Comparison of ENCODE assay signal across 2 cellular contexts in the genomic region with DNA sequence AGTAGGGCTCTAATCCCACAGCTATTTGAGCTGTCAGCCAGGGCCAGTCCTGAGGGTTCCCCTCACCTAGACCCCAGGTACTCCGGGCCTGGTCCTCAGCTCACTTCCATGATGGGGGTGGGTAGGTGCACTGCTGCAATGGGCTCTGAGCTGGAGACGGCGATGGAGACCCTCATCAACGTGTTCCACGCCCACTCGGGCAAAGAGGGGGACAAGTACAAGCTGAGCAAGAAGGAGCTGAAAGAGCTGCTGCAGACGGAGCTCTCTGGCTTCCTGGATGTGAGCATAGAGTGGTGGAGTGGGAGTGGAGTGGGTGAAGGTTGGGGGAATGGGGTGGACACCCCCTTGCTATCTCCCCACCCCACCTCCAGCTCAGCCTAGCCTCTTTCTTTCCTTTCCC.
A peak's percentile ranks its signal among the peaks of the same experiment; 100 is the strongest.
TF ChIP-seq lines count a peak whose summit lies in the region.

No MANE protein-coding gene starts in this region.

TF ChIP-seq in HEK293, 187 proteins besides CTCF, POLR2A, EP300 and RAD21:
- no peak for TF ChIP-seq ZXDB (tag by site-specific recombination; IDR thresholded peaks at IDR 0.05)
- TF ChIP-seq ZNF664 (tag by site-specific recombination; IDR thresholded peaks at IDR 0.05) = no peak
- no peak for TF ChIP-seq TSHZ1 (tag by site-specific recombination; IDR thresholded peaks at IDR 0.05; ENCODE audit: borderline replicate concordance)
- TF ChIP-seq ZFHX2 (tag by site-specific recombination; conservative IDR thresholded peaks at IDR 0.05) = peak; percentile 58; the same call in 1 of the 2 replicates

TF ChIP-seq in HepG2, 621 proteins besides CTCF, POLR2A, EP300 and RAD21:
- TF ChIP-seq ZNF326 (CRISPR knock-in tag; IDR thresholded peaks at IDR 0.05; ENCODE audit: borderline replicate concordance) (no peak), ZNF616 (CRISPR knock-in tag; IDR thresholded peaks at IDR 0.05; ENCODE audit: low read depth) (no peak), HINFP (CRISPR knock-in tag; IDR thresholded peaks at IDR 0.05; ENCODE audit: low read depth) (no peak), NRL (CRISPR knock-in tag; IDR thresholded peaks at IDR 0.05; ENCODE audit: borderline replicate concordance) (peak; percentile 29; the same call in 1 of the 2 replicates), SP4 (CRISPR knock-in tag; IDR thresholded peaks at IDR 0.05) (0 out of 2 replicates have a peak, but pooled peaks have one; percentile 39), CBX5 (CRISPR knock-in tag; IDR thresholded peaks at IDR 0.05; ENCODE audit: borderline replicate concordance) (no peak), ZNF232 (CRISPR knock-in tag; IDR thresholded peaks at IDR 0.05; ENCODE audit: borderline replicate concordance) (no peak), ZFY (CRISPR knock-in tag; IDR thresholded peaks at IDR 0.05) (0 out of 2 replicates have a peak, but pooled peaks have one; percentile 17), ZNF720 (CRISPR knock-in tag; IDR thresholded peaks at IDR 0.05) (no peak), ATM (IDR thresholded peaks at IDR 0.05; ENCODE audit: borderline replicate concordance) (no peak), ZNF770 (CRISPR knock-in tag; IDR thresholded peaks at IDR 0.05) (no peak), FOXK2 (IDR thresholded peaks at IDR 0.05) (no peak), RFXANK (CRISPR knock-in tag; IDR thresholded peaks at IDR 0.05) (no peak), ZNF629 (CRISPR knock-in tag; conservative IDR thresholded peaks at IDR 0.05) (no peak), TCF7L2 (IDR thresholded peaks at IDR 0.05; ENCODE audit: low read depth, low read length) (no peak), SYNCRIP (IDR thresholded peaks at IDR 0.05; ENCODE audit: insufficient read depth, low read depth, low read length) (no peak), MBNL3 (CRISPR knock-in tag; conservative IDR thresholded peaks at IDR 0.05) (no peak), ISX (CRISPR knock-in tag; conservative IDR thresholded peaks at IDR 0.05) (no peak), ZNF124 (CRISPR knock-in tag; IDR thresholded peaks at IDR 0.05) (no peak), ZNF687 (CRISPR knock-in tag; IDR thresholded peaks at IDR 0.05) (peak; percentile 47; the same call in 1 of the 2 replicates), KDM5A (IDR thresholded peaks at IDR 0.05; ENCODE audit: borderline replicate concordance, low read length) (no peak), CAMTA2 (CRISPR knock-in tag; IDR thresholded peaks at IDR 0.05; ENCODE audit: borderline replicate concordance) (no peak), ZNF841 (CRISPR knock-in tag; IDR thresholded peaks at IDR 0.05; ENCODE audit: borderline replicate concordance) (no peak), SP2 (CRISPR knock-in tag; IDR thresholded peaks at IDR 0.05) (no peak), ZBTB20 (CRISPR knock-in tag; IDR thresholded peaks at IDR 0.05; ENCODE audit: borderline replicate concordance, low read depth) (no peak), DMAP1 (CRISPR knock-in tag; IDR thresholded peaks at IDR 0.05) (0 out of 2 replicates have a peak, but pooled peaks have one; percentile 15), ELF4 (CRISPR knock-in tag; IDR thresholded peaks at IDR 0.05; ENCODE audit: borderline replicate concordance) (no peak), ZNF160 (CRISPR knock-in tag; IDR thresholded peaks at IDR 0.05) (no peak), ZNF383 (CRISPR knock-in tag; IDR thresholded peaks at IDR 0.05; ENCODE audit: borderline replicate concordance) (no peak), KMT2A (CRISPR knock-in tag; IDR thresholded peaks at IDR 0.05) (no peak), ZNF432 (CRISPR knock-in tag; IDR thresholded peaks at IDR 0.05; ENCODE audit: borderline replicate concordance) (no peak)
- TF ChIP-seq, protein P1, sequence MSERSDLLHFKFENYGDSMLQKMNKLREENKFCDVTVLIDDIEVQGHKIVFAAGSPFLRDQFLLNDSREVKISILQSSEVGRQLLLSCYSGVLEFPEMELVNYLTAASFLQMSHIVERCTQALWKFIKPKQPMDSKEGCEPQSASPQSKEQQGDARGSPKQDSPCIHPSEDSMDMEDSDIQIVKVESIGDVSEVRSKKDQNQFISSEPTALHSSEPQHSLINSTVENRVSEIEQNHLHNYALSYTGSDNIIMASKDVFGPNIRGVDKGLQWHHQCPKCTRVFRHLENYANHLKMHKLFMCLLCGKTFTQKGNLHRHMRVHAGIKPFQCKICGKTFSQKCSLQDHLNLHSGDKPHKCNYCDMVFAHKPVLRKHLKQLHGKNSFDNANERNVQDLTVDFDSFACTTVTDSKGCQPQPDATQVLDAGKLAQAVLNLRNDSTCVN (CRISPR knock-in tag; IDR thresholded peaks at IDR 0.05; ENCODE audit: borderline replicate concordance) = 0 out of 2 replicates have a peak, but pooled peaks have one; percentile 1
- TF ChIP-seq, protein P2, sequence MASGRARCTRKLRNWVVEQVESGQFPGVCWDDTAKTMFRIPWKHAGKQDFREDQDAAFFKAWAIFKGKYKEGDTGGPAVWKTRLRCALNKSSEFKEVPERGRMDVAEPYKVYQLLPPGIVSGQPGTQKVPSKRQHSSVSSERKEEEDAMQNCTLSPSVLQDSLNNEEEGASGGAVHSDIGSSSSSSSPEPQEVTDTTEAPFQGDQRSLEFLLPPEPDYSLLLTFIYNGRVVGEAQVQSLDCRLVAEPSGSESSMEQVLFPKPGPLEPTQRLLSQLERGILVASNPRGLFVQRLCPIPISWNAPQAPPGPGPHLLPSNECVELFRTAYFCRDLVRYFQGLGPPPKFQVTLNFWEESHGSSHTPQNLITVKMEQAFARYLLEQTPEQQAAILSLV (CRISPR knock-in tag; IDR thresholded peaks at IDR 0.05; ENCODE audit: borderline replicate concordance) = no peak
- TF ChIP-seq, protein P3, sequence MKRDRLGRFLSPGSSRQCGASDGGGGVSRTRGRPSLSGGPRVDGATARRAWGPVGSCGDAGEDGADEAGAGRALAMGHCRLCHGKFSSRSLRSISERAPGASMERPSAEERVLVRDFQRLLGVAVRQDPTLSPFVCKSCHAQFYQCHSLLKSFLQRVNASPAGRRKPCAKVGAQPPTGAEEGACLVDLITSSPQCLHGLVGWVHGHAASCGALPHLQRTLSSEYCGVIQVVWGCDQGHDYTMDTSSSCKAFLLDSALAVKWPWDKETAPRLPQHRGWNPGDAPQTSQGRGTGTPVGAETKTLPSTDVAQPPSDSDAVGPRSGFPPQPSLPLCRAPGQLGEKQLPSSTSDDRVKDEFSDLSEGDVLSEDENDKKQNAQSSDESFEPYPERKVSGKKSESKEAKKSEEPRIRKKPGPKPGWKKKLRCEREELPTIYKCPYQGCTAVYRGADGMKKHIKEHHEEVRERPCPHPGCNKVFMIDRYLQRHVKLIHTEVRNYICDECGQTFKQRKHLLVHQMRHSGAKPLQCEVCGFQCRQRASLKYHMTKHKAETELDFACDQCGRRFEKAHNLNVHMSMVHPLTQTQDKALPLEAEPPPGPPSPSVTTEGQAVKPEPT (CRISPR knock-in tag; IDR thresholded peaks at IDR 0.05; ENCODE audit: low read depth) = no peak
- TF ChIP-seq, protein P4, sequence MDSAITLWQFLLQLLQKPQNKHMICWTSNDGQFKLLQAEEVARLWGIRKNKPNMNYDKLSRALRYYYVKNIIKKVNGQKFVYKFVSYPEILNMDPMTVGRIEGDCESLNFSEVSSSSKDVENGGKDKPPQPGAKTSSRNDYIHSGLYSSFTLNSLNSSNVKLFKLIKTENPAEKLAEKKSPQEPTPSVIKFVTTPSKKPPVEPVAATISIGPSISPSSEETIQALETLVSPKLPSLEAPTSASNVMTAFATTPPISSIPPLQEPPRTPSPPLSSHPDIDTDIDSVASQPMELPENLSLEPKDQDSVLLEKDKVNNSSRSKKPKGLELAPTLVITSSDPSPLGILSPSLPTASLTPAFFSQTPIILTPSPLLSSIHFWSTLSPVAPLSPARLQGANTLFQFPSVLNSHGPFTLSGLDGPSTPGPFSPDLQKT (CRISPR knock-in tag; IDR thresholded peaks at IDR 0.05; ENCODE audit: borderline replicate concordance) = no peak
